Comparison of ENCODE assay signal across 13 cellular contexts in genomic region chr13:85693889-85694511, GRCh38.
DNase-seq lines count a peak whose midpoint lies in the region; ATAC-seq and TF ChIP-seq lines count a peak whose summit lies in the region.
"Had no signal": no experiment of that assay in that cellular context is flagged by ENCODE, and none has a peak within 500 bp of the region (broad histone marks: within the 10 kb centered on the region; RNA-seq: fewer than 3 reads in every experiment).

No MANE protein-coding gene starts in this region.

- H3K27me3 ChIP-seq in ACC112 (ENCODE audit: insufficient read depth, low read length), result no peaks in the 10 kb centered on the region
- no peaks in the 10 kb centered on the region for H3K27me3 ChIP-seq in left ventricle myocardium inferior (ENCODE audit: low read depth)
- H3K27me3 ChIP-seq: Peyer's patch, transverse colon had no signal

- H3K4me3 ChIP-seq in ACC112 (ENCODE audit: low read depth, low read length) (no peak overlapping the region), HFF-Myc (replicated peaks; ENCODE audit: low read depth, low read length) (no peak overlapping the region), left ventricle myocardium inferior (no peak overlapping the region)
- H3K4me3 ChIP-seq: Peyer's patch, transverse colon had no signal

- CTCF ChIA-PET in activated naive CD4-positive, alpha-beta T cell treated with anti-CD3 and anti-CD28 coated beads for 36 hours (lab: Charles Lee), result no interaction called here

- peak overlapping the region; percentile 1 for H2AFZ ChIP-seq in ACC112 (ENCODE audit: low read length, unreplicated experiment)

- no peak overlapping the region for H3K4me3 Mint-ChIP-seq in activated naive CD4-positive, alpha-beta T cell treated with anti-CD3 and anti-CD28 coated beads for 36 hours
- H3K4me3 Mint-ChIP-seq: activated T-cell treated with anti-CD3 and anti-CD28 coated beads, Interleukin-2, amount 50 U/mL, for 72 hours; immature natural killer cell; naive thymus-derived CD8-positive, alpha-beta T cell had no signal

- H3K27me3 Mint-ChIP-seq in activated naive CD4-positive, alpha-beta T cell treated with anti-CD3 and anti-CD28 coated beads for 36 hours (ENCODE audit: low read depth), result no peaks in the 10 kb centered on the region
- H3K27me3 Mint-ChIP-seq: naive thymus-derived CD8-positive, alpha-beta T cell had no signal

- H3K36me3 Mint-ChIP-seq in activated naive CD4-positive, alpha-beta T cell treated with anti-CD3 and anti-CD28 coated beads for 36 hours (ENCODE audit: low read depth), result no peaks in the 10 kb centered on the region
- H3K36me3 Mint-ChIP-seq: immature natural killer cell; naive thymus-derived CD8-positive, alpha-beta T cell had no signal

- no peaks in the 10 kb centered on the region for H3K4me1 Mint-ChIP-seq in activated naive CD4-positive, alpha-beta T cell treated with anti-CD3 and anti-CD28 coated beads for 36 hours (ENCODE audit: low read depth)
- H3K4me1 Mint-ChIP-seq: immature natural killer cell; naive thymus-derived CD8-positive, alpha-beta T cell had no signal

- no peak for ATAC-seq in left ventricle myocardium superior
- ATAC-seq: activated T-cell treated with anti-CD3 and anti-CD28 coated beads, Interleukin-2, amount 50 U/mL, for 72 hours; naive thymus-derived CD8-positive, alpha-beta T cell had no signal

- no peak overlapping the region for H3K27ac ChIP-seq in ACC112 (ENCODE audit: low read depth, low read length)
- no peak overlapping the region for H3K27ac ChIP-seq in left ventricle myocardium inferior (replicated peaks)
- H3K27ac ChIP-seq: Peyer's patch, transverse colon had no signal

- H3K79me2 ChIP-seq in ACC112 (ENCODE audit: control insufficient read depth, insufficient read depth, low read length, unreplicated experiment), result no peaks in the 10 kb centered on the region

- peaks cover 11% of the 10 kb centered on the region for H3K9me3 Mint-ChIP-seq in activated naive CD4-positive, alpha-beta T cell treated with anti-CD3 and anti-CD28 coated beads for 36 hours

- peak; percentile 42 for DNase-seq in HFF-Myc (ENCODE audit: extremely low read depth, low read depth)
- peak; percentile 21 for DNase-seq in RPMI7951 (ENCODE audit: low read depth)
- peak; percentile 1 for DNase-seq in fibroblast of gingiva (ENCODE audit: low read depth)
- DNase-seq in activated naive CD4-positive, alpha-beta T cell treated with anti-CD3 and anti-CD28 coated beads for 36 hours, result no peak
- DNase-seq in left ventricle myocardium superior, result no peak
- no peak for DNase-seq in SHP77 (lab: John Stamatoyannopoulos, UW)
- DNase-seq in left ventricle myocardium inferior, result no peak
- DNase-seq: activated T-cell treated with anti-CD3 and anti-CD28 coated beads, Interleukin-2, amount 50 U/mL, for 72 hours; immature natural killer cell; naive thymus-derived CD8-positive, alpha-beta T cell; Peyer's patch; transverse colon had no signal

- H3K4me1 ChIP-seq in ACC112 (ENCODE audit: control insufficient read depth, insufficient read depth, low read length, unreplicated experiment) (no peaks in the 10 kb centered on the region), left ventricle myocardium inferior (no peaks in the 10 kb centered on the region)
- H3K4me1 ChIP-seq: Peyer's patch, transverse colon had no signal

- TF ChIP-seq CTCF in HFF-Myc (IDR thresholded peaks at IDR 0.05; ENCODE audit: low read depth, low read length, missing control alignments) (no peak), left ventricle myocardium inferior (IDR thresholded peaks at IDR 0.05; ENCODE audit: borderline replicate concordance) (no peak)

- H3K36me3 ChIP-seq in ACC112 (ENCODE audit: insufficient read depth, low read length) (no peaks in the 10 kb centered on the region), left ventricle myocardium inferior (no peaks in the 10 kb centered on the region)
- H3K36me3 ChIP-seq: Peyer's patch, transverse colon had no signal

- H3K9me3 ChIP-seq in left ventricle myocardium inferior (replicated peaks), result peaks cover 36% of the 10 kb centered on the region
- H3K9me3 ChIP-seq: Peyer's patch, transverse colon had no signal

- no peak overlapping the region for H3K27ac Mint-ChIP-seq in activated naive CD4-positive, alpha-beta T cell treated with anti-CD3 and anti-CD28 coated beads for 36 hours
- H3K27ac Mint-ChIP-seq: activated T-cell treated with anti-CD3 and anti-CD28 coated beads, Interleukin-2, amount 50 U/mL, for 72 hours; immature natural killer cell; naive thymus-derived CD8-positive, alpha-beta T cell had no signal

- intact Hi-C loops in activated naive CD4-positive, alpha-beta T cell treated with anti-CD3 and anti-CD28 coated beads for 36 hours (cut with micrococcal nuclease), result no loop called here
- intact Hi-C loops in left ventricle myocardium superior (cut with micrococcal nuclease) (no loop called here), left ventricle myocardium inferior (cut with micrococcal nuclease) (no loop called here)

Comparison
In these comparisons a context has a peak if more than half of its experiments do, and no peak if none do; other contexts are left out.
1. DNase-seq: peak in HFF-Myc (single experiment), RPMI7951 (single experiment) and fibroblast of gingiva (single experiment); none in activated naive CD4-positive, alpha-beta T cell treated with anti-CD3 and anti-CD28 coated beads for 36 hours (single experiment), left ventricle myocardium superior (single experiment), SHP77 (0 of 2) and left ventricle myocardium inferior (single experiment).